9 cellular contexts compared by ENCODE assay signal in genomic region chr1:54973205-54973921, GRCh38. TPM values are rescaled to one million over a fixed set of nuclear protein-coding genes. Genes with fewer than 3 reads are reported as not detected.
DNase-seq lines count a peak whose midpoint lies in the region; ATAC-seq and TF ChIP-seq lines count a peak whose summit lies in the region.
"Had no signal": no experiment of that assay in that cellular context is flagged by ENCODE, and none has a peak within 500 bp of the region (broad histone marks: within the 10 kb centered on the region; RNA-seq: fewer than 3 reads in every experiment).

No MANE protein-coding gene starts in this region.

- no peak overlapping the region for H3K14ac ChIP-seq in mesenchymal stem cell (ENCODE audit: low read length in 2 of 2)

- no peak overlapping the region for H2AK5ac ChIP-seq in mesenchymal stem cell (ENCODE audit: low read length, severe bottlenecking)

- peaks cover 8% of the 10 kb centered on the region for H3K4me1 ChIP-seq in mesenchymal stem cell (ENCODE audit: control insufficient read depth, insufficient read depth, low read depth, low read length)

- no peak overlapping the region for H2AFZ ChIP-seq in mesenchymal stem cell (ENCODE audit: low read depth, low read length)

- H2BK120ac ChIP-seq in mesenchymal stem cell (ENCODE audit: low read depth, low read length) = no peak overlapping the region

- no peak overlapping the region for H2BK5ac ChIP-seq in mesenchymal stem cell (ENCODE audit: low read depth, low read length, poor library complexity, severe bottlenecking)

- no peak overlapping the region for H3K23ac ChIP-seq in mesenchymal stem cell (ENCODE audit: low read length in 2 of 2)

- H3K4me3 ChIP-seq in dorsolateral prefrontal cortex (no peak overlapping the region), mesenchymal stem cell (ENCODE audit: insufficient read depth in 1 of 2, low read depth in 1 of 2, low read length in 2 of 2) (no peak overlapping the region)

- TF ChIP-seq CTCF in dorsolateral prefrontal cortex (IDR thresholded peaks at IDR 0.05 in 54 of 56, conservative IDR thresholded peaks at IDR 0.05 in 2 of 56; ENCODE audit: low read depth in 1 of 56, partially characterized antibody in 56 of 56) = peak in 47 of 56 donors; percentile 15 to 55 (median 37)

- H2BK15ac ChIP-seq in mesenchymal stem cell (ENCODE audit: low read depth, poor library complexity, severe bottlenecking) = no peak overlapping the region

- H3K4me2 ChIP-seq in mesenchymal stem cell (ENCODE audit: low read length, poor library complexity, severe bottlenecking) = no peak overlapping the region

- 46% methylated on average over 5 of the region's 5 CpGs for WGBS in mesenchymal stem cell

- H3K27ac ChIP-seq in dorsolateral prefrontal cortex (peak overlapping the region in 6 of 59 donors; percentile 5 to 51 (median 26)), mesenchymal stem cell (ENCODE audit: low read length, poor library complexity, severe bottlenecking) (no peak overlapping the region)

- DNase-seq in Ammon's horn (ENCODE audit: low spot score) (peak; percentile 60), NCI-H146 treated with DMSO at 0.1 percent for 48 hours (lab: John Stamatoyannopoulos, UW; ENCODE audit: unreplicated experiment) (peak; percentile 49), dorsolateral prefrontal cortex (peak in 3 of 10 donors; percentile 19 to 52 (median 45)), mesenchymal stem cell (peak; percentile 46), NOMO-1 treated with DMSO at 0.1 percent for 48 hours (lab: John Stamatoyannopoulos, UW; ENCODE audit: unreplicated experiment) (no peak), DMS79 (lab: John Stamatoyannopoulos, UW) (no peak)

- H3K79me1 ChIP-seq in mesenchymal stem cell (replicated peaks; ENCODE audit: low read length, poor library complexity, severe bottlenecking) = no peaks in the 10 kb centered on the region

- H4K91ac ChIP-seq in mesenchymal stem cell (ENCODE audit: low read length) = no peak overlapping the region

- no peak overlapping the region for H4K8ac ChIP-seq in mesenchymal stem cell (ENCODE audit: low read length)

- no peaks in the 10 kb centered on the region for H3K36me3 ChIP-seq in mesenchymal stem cell (ENCODE audit: control insufficient read depth in 1 of 2, insufficient read depth in 2 of 2, low read depth in 1 of 2, low read length in 2 of 2)

- H3K4ac ChIP-seq in mesenchymal stem cell (ENCODE audit: low read depth in 1 of 2, low read length in 2 of 2) = no peak overlapping the region

- ATAC-seq in HG03520 (IDR thresholded peaks at IDR 0.05; ENCODE audit: unreplicated experiment) (no peak), GM19324 (IDR thresholded peaks at IDR 0.05; ENCODE audit: low FRiP score, unreplicated experiment) (no peak)

- H3K9ac ChIP-seq in mesenchymal stem cell (ENCODE audit: low read length) = peak overlapping the region; percentile 38

- intact Hi-C loops in dorsolateral prefrontal cortex (cut with DNase I) = no loop called here

- no peaks in the 10 kb centered on the region for H3K9me3 ChIP-seq in mesenchymal stem cell (ENCODE audit: control insufficient read depth, low read length)

- H3K18ac ChIP-seq in mesenchymal stem cell (ENCODE audit: low read depth in 1 of 2, low read length in 2 of 2) = no peak overlapping the region

- H3K27me3 ChIP-seq in dorsolateral prefrontal cortex (peaks cover 0 to 13% (median 0%) of the 10 kb centered on the region in 45 donors), mesenchymal stem cell (ENCODE audit: control insufficient read depth in 1 of 2, insufficient read depth in 1 of 2, low read length in 2 of 2) (peaks cover 4 to 6% of the 10 kb centered on the region in 2 experiments)

- H2BK12ac ChIP-seq in mesenchymal stem cell (ENCODE audit: low read length in 2 of 2) = no peak overlapping the region

RNA-seq across cellular contexts. Expression of gene TMEM61, which starts 7.1 kb away (rescaled TPM):
- total RNA-seq in dorsolateral prefrontal cortex = 1 to 10 TPM in 23 of 120 experiments, under 1 TPM in 56, not detected in 41; 0.44 to 2.0 (median 0.76) TPM
- not detected for polyA plus RNA-seq in mesenchymal stem cell (2013, experiment 1 of 2)
- polyA plus RNA-seq in mesenchymal stem cell (2013, experiment 2 of 2) = not detected
- total RNA-seq: pulmonary artery endothelial cell had no signal

RNA-seq across cellular contexts. Expression of gene BSND, which starts 25.4 kb away (rescaled TPM):
- total RNA-seq in dorsolateral prefrontal cortex = under 1 TPM in 36 of 120 experiments, not detected in 84; 0.06 to 0.47 (median 0.14) TPM
- not detected for polyA plus RNA-seq in mesenchymal stem cell (2013, experiment 1 of 2)
- not detected for polyA plus RNA-seq in mesenchymal stem cell (2013, experiment 2 of 2)
- total RNA-seq: pulmonary artery endothelial cell had no signal

Comparison
In these comparisons a context has a peak if more than half of its experiments do, and no peak if none do; other contexts are left out.
1. DNase-seq: peak in Ammon's horn (single experiment), NCI-H146 treated with DMSO at 0.1 percent for 48 hours (single experiment) and mesenchymal stem cell (single experiment); none in NOMO-1 treated with DMSO at 0.1 percent for 48 hours (single experiment) and DMS79 (single experiment).